In the genomic region with DNA sequence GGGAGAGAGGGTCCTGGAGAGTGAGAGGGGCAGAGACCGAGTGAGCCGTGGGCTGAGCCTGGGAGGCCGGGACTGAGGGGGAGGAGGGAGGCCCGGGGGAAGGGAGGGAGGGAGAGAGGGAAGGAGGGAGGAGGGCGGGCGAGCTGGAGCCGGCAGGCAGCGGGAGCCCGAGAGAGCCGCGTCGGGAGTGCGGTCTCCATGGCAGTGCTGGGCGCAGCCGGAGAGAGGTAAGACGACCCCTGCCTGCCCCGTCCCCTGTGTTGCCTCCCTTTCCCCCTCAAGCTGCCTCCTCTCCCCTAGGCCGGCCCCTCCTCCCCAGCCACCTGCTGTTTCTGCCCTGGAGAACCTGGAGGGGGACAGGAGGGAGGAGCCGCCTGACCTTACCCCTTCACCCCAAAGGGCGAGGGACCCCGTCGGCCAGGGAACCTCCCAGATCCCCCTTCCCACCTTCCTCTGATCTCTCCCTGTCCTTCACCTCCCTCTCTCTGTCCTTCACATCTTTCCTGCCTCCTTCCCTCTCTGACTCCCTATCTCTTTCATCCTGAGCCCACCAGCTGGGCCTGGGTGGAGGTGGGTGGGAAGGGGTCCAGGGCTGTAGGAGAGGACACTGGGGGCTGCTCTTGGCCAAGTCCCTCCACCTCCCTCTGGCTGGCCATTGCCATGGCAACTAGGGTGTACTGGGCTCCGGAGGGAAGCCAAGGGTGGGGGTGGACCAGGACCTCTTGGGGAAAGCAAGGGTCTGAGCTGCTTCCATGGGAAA, we compare ENCODE assay signal across 1 cellular context.
TF ChIP-seq lines count a peak whose summit lies in the region.

A gene with protein sequence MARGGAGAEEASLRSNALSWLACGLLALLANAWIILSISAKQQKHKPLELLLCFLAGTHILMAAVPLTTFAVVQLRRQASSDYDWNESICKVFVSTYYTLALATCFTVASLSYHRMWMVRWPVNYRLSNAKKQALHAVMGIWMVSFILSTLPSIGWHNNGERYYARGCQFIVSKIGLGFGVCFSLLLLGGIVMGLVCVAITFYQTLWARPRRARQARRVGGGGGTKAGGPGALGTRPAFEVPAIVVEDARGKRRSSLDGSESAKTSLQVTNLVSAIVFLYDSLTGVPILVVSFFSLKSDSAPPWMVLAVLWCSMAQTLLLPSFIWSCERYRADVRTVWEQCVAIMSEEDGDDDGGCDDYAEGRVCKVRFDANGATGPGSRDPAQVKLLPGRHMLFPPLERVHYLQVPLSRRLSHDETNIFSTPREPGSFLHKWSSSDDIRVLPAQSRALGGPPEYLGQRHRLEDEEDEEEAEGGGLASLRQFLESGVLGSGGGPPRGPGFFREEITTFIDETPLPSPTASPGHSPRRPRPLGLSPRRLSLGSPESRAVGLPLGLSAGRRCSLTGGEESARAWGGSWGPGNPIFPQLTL (plus strand): TSS at position 148 of the 760 bp plus-strand sequence. CDS start 2,078 bp downstream, outside the sequence.

TF ChIP-seq in SK-N-SH treated with all-trans-retinoic acid at 6 μM for 48 hours, 23 proteins besides CTCF, POLR2A, EP300 and RAD21 (continued from another document):
- TF ChIP-seq, protein P1, sequence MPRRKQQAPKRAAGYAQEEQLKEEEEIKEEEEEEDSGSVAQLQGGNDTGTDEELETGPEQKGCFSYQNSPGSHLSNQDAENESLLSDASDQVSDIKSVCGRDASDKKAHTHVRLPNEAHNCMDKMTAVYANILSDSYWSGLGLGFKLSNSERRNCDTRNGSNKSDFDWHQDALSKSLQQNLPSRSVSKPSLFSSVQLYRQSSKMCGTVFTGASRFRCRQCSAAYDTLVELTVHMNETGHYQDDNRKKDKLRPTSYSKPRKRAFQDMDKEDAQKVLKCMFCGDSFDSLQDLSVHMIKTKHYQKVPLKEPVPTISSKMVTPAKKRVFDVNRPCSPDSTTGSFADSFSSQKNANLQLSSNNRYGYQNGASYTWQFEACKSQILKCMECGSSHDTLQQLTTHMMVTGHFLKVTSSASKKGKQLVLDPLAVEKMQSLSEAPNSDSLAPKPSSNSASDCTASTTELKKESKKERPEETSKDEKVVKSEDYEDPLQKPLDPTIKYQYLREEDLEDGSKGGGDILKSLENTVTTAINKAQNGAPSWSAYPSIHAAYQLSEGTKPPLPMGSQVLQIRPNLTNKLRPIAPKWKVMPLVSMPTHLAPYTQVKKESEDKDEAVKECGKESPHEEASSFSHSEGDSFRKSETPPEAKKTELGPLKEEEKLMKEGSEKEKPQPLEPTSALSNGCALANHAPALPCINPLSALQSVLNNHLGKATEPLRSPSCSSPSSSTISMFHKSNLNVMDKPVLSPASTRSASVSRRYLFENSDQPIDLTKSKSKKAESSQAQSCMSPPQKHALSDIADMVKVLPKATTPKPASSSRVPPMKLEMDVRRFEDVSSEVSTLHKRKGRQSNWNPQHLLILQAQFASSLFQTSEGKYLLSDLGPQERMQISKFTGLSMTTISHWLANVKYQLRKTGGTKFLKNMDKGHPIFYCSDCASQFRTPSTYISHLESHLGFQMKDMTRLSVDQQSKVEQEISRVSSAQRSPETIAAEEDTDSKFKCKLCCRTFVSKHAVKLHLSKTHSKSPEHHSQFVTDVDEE (CRISPR knock-in tag; IDR thresholded peaks at IDR 0.05): no peak
- TF ChIP-seq ZNF565 (CRISPR knock-in tag; conservative IDR thresholded peaks at IDR 0.05; ENCODE audit: low read depth): no peak
- TF ChIP-seq, protein P2, sequence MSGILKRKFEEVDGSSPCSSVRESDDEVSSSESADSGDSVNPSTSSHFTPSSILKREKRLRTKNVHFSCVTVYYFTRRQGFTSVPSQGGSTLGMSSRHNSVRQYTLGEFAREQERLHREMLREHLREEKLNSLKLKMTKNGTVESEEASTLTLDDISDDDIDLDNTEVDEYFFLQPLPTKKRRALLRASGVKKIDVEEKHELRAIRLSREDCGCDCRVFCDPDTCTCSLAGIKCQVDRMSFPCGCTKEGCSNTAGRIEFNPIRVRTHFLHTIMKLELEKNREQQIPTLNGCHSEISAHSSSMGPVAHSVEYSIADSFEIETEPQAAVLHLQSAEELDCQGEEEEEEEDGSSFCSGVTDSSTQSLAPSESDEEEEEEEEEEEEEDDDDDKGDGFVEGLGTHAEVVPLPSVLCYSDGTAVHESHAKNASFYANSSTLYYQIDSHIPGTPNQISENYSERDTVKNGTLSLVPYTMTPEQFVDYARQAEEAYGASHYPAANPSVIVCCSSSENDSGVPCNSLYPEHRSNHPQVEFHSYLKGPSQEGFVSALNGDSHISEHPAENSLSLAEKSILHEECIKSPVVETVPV (CRISPR knock-in tag; IDR thresholded peaks at IDR 0.05): no peak
- TF ChIP-seq ZFP3 (CRISPR knock-in tag; IDR thresholded peaks at IDR 0.05): no peak
- TF ChIP-seq TOX (CRISPR knock-in tag; IDR thresholded peaks at IDR 0.05; ENCODE audit: borderline replicate concordance): no peak
- TF ChIP-seq SNAI2 (CRISPR knock-in tag; IDR thresholded peaks at IDR 0.05): no peak
- no peak for TF ChIP-seq OSR1 (CRISPR knock-in tag; IDR thresholded peaks at IDR 0.05)
- TF ChIP-seq CSDC2 (CRISPR knock-in tag; IDR thresholded peaks at IDR 0.05): no peak
- TF ChIP-seq, protein P3, sequence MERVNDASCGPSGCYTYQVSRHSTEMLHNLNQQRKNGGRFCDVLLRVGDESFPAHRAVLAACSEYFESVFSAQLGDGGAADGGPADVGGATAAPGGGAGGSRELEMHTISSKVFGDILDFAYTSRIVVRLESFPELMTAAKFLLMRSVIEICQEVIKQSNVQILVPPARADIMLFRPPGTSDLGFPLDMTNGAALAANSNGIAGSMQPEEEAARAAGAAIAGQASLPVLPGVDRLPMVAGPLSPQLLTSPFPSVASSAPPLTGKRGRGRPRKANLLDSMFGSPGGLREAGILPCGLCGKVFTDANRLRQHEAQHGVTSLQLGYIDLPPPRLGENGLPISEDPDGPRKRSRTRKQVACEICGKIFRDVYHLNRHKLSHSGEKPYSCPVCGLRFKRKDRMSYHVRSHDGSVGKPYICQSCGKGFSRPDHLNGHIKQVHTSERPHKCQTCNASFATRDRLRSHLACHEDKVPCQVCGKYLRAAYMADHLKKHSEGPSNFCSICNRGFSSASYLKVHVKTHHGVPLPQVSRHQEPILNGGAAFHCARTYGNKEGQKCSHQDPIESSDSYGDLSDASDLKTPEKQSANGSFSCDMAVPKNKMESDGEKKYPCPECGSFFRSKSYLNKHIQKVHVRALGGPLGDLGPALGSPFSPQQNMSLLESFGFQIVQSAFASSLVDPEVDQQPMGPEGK (CRISPR knock-in tag; IDR thresholded peaks at IDR 0.05; ENCODE audit: borderline replicate concordance): no peak
- TF ChIP-seq ESRRG (CRISPR knock-in tag; IDR thresholded peaks at IDR 0.05): no peak
- no peak for TF ChIP-seq ZFP30 (CRISPR knock-in tag; IDR thresholded peaks at IDR 0.05)
- TF ChIP-seq ZC3H10 (CRISPR knock-in tag; IDR thresholded peaks at IDR 0.05): no peak
- TF ChIP-seq ZNF70 (CRISPR knock-in tag; IDR thresholded peaks at IDR 0.05): no peak
